12 cellular contexts compared by ENCODE assay signal in the genomic region with DNA sequence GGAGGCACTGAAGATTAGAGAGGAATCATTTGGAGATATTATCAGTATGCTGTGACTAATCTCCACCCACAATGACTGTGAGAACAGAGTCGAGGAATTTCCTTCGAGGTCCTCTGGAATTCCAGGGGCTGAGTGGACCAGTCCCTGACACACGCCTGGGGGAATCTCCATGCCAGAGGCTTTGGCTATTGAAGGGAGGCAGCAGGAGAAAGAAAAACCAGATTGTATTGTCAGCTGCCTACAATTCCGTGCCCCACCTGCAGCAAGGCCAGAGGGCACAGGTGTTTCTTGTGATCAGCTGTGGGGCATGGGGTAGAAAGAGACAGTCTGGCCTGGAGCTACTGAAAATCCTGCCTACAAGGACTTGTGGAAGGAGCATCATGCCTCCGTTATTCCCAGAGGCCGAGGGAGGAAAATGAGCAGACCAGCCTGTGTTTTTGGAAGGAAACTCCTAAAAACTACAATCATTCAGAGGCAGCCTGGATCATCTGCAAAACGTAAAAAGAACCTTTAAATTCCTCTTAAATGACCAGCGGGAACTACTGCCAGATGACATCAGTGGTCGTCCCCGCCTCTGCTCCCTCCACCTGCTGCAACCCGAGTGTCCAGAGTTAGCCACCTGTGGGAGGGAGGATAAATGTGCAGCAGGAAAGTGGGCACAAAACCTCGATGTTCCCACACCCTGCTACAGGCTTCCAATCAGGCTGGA. TPM values are rescaled to one million over a fixed set of nuclear protein-coding genes. Genes with fewer than 3 reads are reported as not detected.
DNase-seq lines count a peak whose midpoint lies in the region; ATAC-seq and TF ChIP-seq lines count a peak whose summit lies in the region.
"Had no signal": no experiment of that assay in that cellular context is flagged by ENCODE, and none has a peak within 500 bp of the region (broad histone marks: within the 10 kb centered on the region; RNA-seq: fewer than 3 reads in every experiment).

No MANE protein-coding gene starts in this region.

- H3K4me2 ChIP-seq in hepatocyte, result no peak overlapping the region
- H3K4me2 ChIP-seq in MM.1S (ENCODE audit: low read depth, low read length), result no peak overlapping the region

- ATAC-seq in activated T-helper 17 cell treated with anti-CD3 and anti-CD28 coated beads, Interleukin-2, amount 50 U/mL, for 72 hours (replicated peaks), result no peak
- ATAC-seq in HG03097 (IDR thresholded peaks at IDR 0.05; ENCODE audit: low FRiP score, unreplicated experiment), result no peak

- H3K9me3 ChIP-seq in hepatocyte (ENCODE audit: low read depth) (no peaks in the 10 kb centered on the region), MM.1S (replicated peaks; ENCODE audit: insufficient read depth, low read length) (no peaks in the 10 kb centered on the region), adrenal gland (replicated peaks in 1 of 3) (no peaks in the 10 kb centered on the region), right atrium auricular region (no peaks in the 10 kb centered on the region)

- H3K4me3 Mint-ChIP-seq in activated T-helper 17 cell treated with anti-CD3 and anti-CD28 coated beads, Interleukin-2, amount 50 U/mL, for 72 hours, result no peak overlapping the region
- H3K4me3 Mint-ChIP-seq: nephron had no signal

- in situ Hi-C loops in ACHN (cut with HindIII; ENCODE audit: low pct_ligation_motif_present, low pct_unique_long_range_greater_than_20kb, low sequenced_read_pairs), result no loop called here

- H3K9me2 ChIP-seq in hepatocyte (replicated peaks; ENCODE audit: insufficient read depth) (no peaks in the 10 kb centered on the region), MM.1S (replicated peaks; ENCODE audit: insufficient read depth, low read length) (no peaks in the 10 kb centered on the region)

- peaks cover 2% of the 10 kb centered on the region for H3K4me1 ChIP-seq in hepatocyte (ENCODE audit: insufficient read depth)
- H3K4me1 ChIP-seq in MM.1S (ENCODE audit: low read length), result no peaks in the 10 kb centered on the region
- H3K4me1 ChIP-seq in adrenal gland (replicated peaks in 1 of 2), result no peaks in the 10 kb centered on the region
- no peaks in the 10 kb centered on the region for H3K4me1 ChIP-seq in right atrium auricular region

- peak; percentile 94 for DNase-seq in ACHN
- peak; percentile 54 for DNase-seq in HPDE6-E6E7 (ENCODE audit: extremely low spot score)
- DNase-seq in hepatocyte (ENCODE audit: low spot score), result peak; percentile 26
- no peak for DNase-seq in MM.1S
- DNase-seq in adrenal gland, result no peak
- DNase-seq in right atrium auricular region (ENCODE audit: low spot score), result no peak
- DNase-seq: activated CD4-positive, alpha-beta T cell treated with anti-CD3 and anti-CD28 coated beads for 4 hours; GOT3; head of caudate nucleus had no signal

- no peaks in the 10 kb centered on the region for H4K20me1 ChIP-seq in hepatocyte (ENCODE audit: insufficient read depth, poor library complexity, severe bottlenecking)
- no peaks in the 10 kb centered on the region for H4K20me1 ChIP-seq in MM.1S (ENCODE audit: insufficient read depth, low read length)

- no peaks in the 10 kb centered on the region for H3K36me3 ChIP-seq in hepatocyte (replicated peaks; ENCODE audit: insufficient read depth, low read depth)
- H3K36me3 ChIP-seq in MM.1S (replicated peaks; ENCODE audit: insufficient read depth, low read length), result no peaks in the 10 kb centered on the region
- H3K36me3 ChIP-seq in adrenal gland (replicated peaks in 1 of 2), result no peaks in the 10 kb centered on the region
- no peaks in the 10 kb centered on the region for H3K36me3 ChIP-seq in right atrium auricular region

- H3K36me3 Mint-ChIP-seq in activated T-helper 17 cell treated with anti-CD3 and anti-CD28 coated beads, Interleukin-2, amount 50 U/mL, for 72 hours (ENCODE audit: low read depth), result peaks cover 20% of the 10 kb centered on the region

- TF ChIP-seq CTCF in hepatocyte (IDR thresholded peaks at IDR 0.05; ENCODE audit: poor library complexity) (no peak), MM.1S (IDR thresholded peaks at IDR 0.05; ENCODE audit: low read length) (no peak), adrenal gland (IDR thresholded peaks at IDR 0.05) (no peak), right atrium auricular region (IDR thresholded peaks at IDR 0.05) (no peak)

- no peaks in the 10 kb centered on the region for H3K79me2 ChIP-seq in hepatocyte
- no peaks in the 10 kb centered on the region for H3K79me2 ChIP-seq in MM.1S (ENCODE audit: low read length)

- H3K27ac ChIP-seq in hepatocyte (no peak overlapping the region), MM.1S (ENCODE audit: low read length) (no peak overlapping the region), adrenal gland (no peak overlapping the region), right atrium auricular region (no peak overlapping the region)

- no peaks in the 10 kb centered on the region for H3F3A ChIP-seq in MM.1S (ENCODE audit: insufficient read depth, low read length)

- H3K27ac Mint-ChIP-seq in activated T-helper 17 cell treated with anti-CD3 and anti-CD28 coated beads, Interleukin-2, amount 50 U/mL, for 72 hours, result peak overlapping the region; percentile 28
- H3K27ac Mint-ChIP-seq: nephron had no signal

- WGBS in hepatocyte (ENCODE audit: low lambda C conversion rate, missing lambda C conversion rate), result 57% methylated on average over 12 of the region's 12 CpGs
- WGBS in adrenal gland, 4 donors, result 69 to 82% (median 80%) methylated on average over 12 of the region's 12 CpGs

- H3K9ac ChIP-seq in MM.1S (ENCODE audit: low read length), result no peak overlapping the region

- H3K27me3 Mint-ChIP-seq in activated T-helper 17 cell treated with anti-CD3 and anti-CD28 coated beads, Interleukin-2, amount 50 U/mL, for 72 hours, result no peaks in the 10 kb centered on the region

- TF ChIP-seq POLR2A in adrenal gland (IDR thresholded peaks at IDR 0.05), result no peak

- no peaks in the 10 kb centered on the region for H3K9me3 Mint-ChIP-seq in activated T-helper 17 cell treated with anti-CD3 and anti-CD28 coated beads, Interleukin-2, amount 50 U/mL, for 72 hours
- H3K9me3 Mint-ChIP-seq: nephron had no signal

- H2AFZ ChIP-seq in hepatocyte (no peak overlapping the region), MM.1S (ENCODE audit: low read length) (no peak overlapping the region)

- H3K4me3 ChIP-seq in hepatocyte, result no peak overlapping the region
- no peak overlapping the region for H3K4me3 ChIP-seq in MM.1S (ENCODE audit: low read length)
- no peak overlapping the region for H3K4me3 ChIP-seq in adrenal gland
- no peak overlapping the region for H3K4me3 ChIP-seq in right atrium auricular region

- H3K4me1 Mint-ChIP-seq in activated T-helper 17 cell treated with anti-CD3 and anti-CD28 coated beads, Interleukin-2, amount 50 U/mL, for 72 hours, result peaks cover 23% of the 10 kb centered on the region

- intact Hi-C loops in adrenal gland (cut with DNase I), result no loop called here

- H3K27me3 ChIP-seq in hepatocyte (no peaks in the 10 kb centered on the region), MM.1S (replicated peaks; ENCODE audit: insufficient read depth, low read length) (no peaks in the 10 kb centered on the region), adrenal gland (no peaks in the 10 kb centered on the region), right atrium auricular region (no peaks in the 10 kb centered on the region)

RNA-seq across cellular contexts. Expression of gene ANK3, which starts 25.4 kb away (rescaled TPM):
- total RNA-seq in activated T-helper 17 cell treated with anti-CD3 and anti-CD28 coated beads, Interleukin-2, amount 50 U/mL, for 72 hours, result 10 to 100 TPM; 56.2 to 78.2 TPM
- total RNA-seq in hepatocyte (49.0 and 58.3 TPM in 2 replicates), adrenal gland (10 to 100 TPM in 7 of 8 donors, 1 to 10 TPM in 1; 9.3 to 28.9 (median 18.4) TPM), right atrium auricular region (100 to 1,000 TPM; 189 to 198 TPM)
- polyA plus RNA-seq in hepatocyte (26.2 and 27.7 TPM in 2 replicates), adrenal gland (10 to 100 TPM in 1 of 3 donors, 1 to 10 TPM in 2; 2.6 to 12.2 (median 6.2) TPM)

Comparison
In these comparisons a context has a peak if more than half of its experiments do, and no peak if none do; other contexts are left out.
1. DNase-seq: peak in ACHN (single experiment), HPDE6-E6E7 (single experiment) and hepatocyte (single experiment); none in MM.1S (single experiment), adrenal gland (0 of 7) and right atrium auricular region (single experiment).